Comparison of ENCODE assay signal across 7 cellular contexts in genomic region chr2:70248145-70248809, GRCh38. TPM values are rescaled to one million over a fixed set of nuclear protein-coding genes. Genes with fewer than 3 reads are reported as not detected.
DNase-seq lines count a peak whose midpoint lies in the region; ATAC-seq, FAIRE-seq and TF ChIP-seq lines count a peak whose summit lies in the region.

Gene TIA1 (minus strand): TSS chr2:70248628. CDS start chr2:70248430, 198 bp downstream.

- H3K4me2 ChIP-seq in astrocyte (ENCODE audit: low read length), result peak within 1 kb of the TSS; percentile 89
- H3K4me2 ChIP-seq in hepatocyte, result peak within 1 kb of the TSS; percentile 80

- peaks cover 13% of the 10 kb centered on the region for H3K4me1 Mint-ChIP-seq in astrocyte (ENCODE audit: low read depth, unreplicated experiment)

- H3K27ac Mint-ChIP-seq in astrocyte (ENCODE audit: unreplicated experiment), result peak within 1 kb of the TSS; percentile 99

- TF ChIP-seq CTCF in astrocyte (IDR thresholded peaks at IDR 0.05; ENCODE audit: insufficient read depth, low read depth, low read length), result no peak
- no peak for TF ChIP-seq CTCF in hepatocyte (IDR thresholded peaks at IDR 0.05; ENCODE audit: poor library complexity)

- H3K79me2 ChIP-seq in astrocyte (ENCODE audit: insufficient read depth, low read length) (peaks cover 51% of the 10 kb centered on the region), hepatocyte (peaks cover 48% of the 10 kb centered on the region)

- DNase-seq in NCI-H2029 (lab: John Stamatoyannopoulos, UW) (peak; percentile 97), T-helper 22 cell (ENCODE audit: low read depth) (peak; percentile 97), astrocyte (ENCODE audit: low read depth) (peak; percentile 87), hepatocyte (ENCODE audit: low spot score) (peak; percentile 100), retina (peak; percentile 98)

- H3K27ac ChIP-seq in astrocyte (ENCODE audit: low read depth, low read length) (peak within 1 kb of the TSS; percentile 98), hepatocyte (peak within 1 kb of the TSS; percentile 97)

- H3K9me2 ChIP-seq in hepatocyte (replicated peaks; ENCODE audit: insufficient read depth), result no peaks in the 10 kb centered on the region

- H3K9me3 ChIP-seq in astrocyte (ENCODE audit: insufficient read depth, low read depth, low read length) (no peaks in the 10 kb centered on the region), hepatocyte (ENCODE audit: low read depth) (no peaks in the 10 kb centered on the region)

- peaks cover 39% of the 10 kb centered on the region for H4K20me1 ChIP-seq in astrocyte (ENCODE audit: insufficient read depth, low read length)
- peaks cover 40% of the 10 kb centered on the region for H4K20me1 ChIP-seq in hepatocyte (ENCODE audit: insufficient read depth, poor library complexity, severe bottlenecking)

- no peaks in the 10 kb centered on the region for H3K27me3 Mint-ChIP-seq in astrocyte (ENCODE audit: low read depth, unreplicated experiment)

- H3K4me1 ChIP-seq in astrocyte (ENCODE audit: insufficient read depth, low read length), result peaks cover 5% of the 10 kb centered on the region
- peaks cover 8% of the 10 kb centered on the region for H3K4me1 ChIP-seq in hepatocyte (ENCODE audit: insufficient read depth)

- no peaks in the 10 kb centered on the region for H3K36me3 ChIP-seq in astrocyte (ENCODE audit: insufficient read depth, low read length)
- no peaks in the 10 kb centered on the region for H3K36me3 ChIP-seq in hepatocyte (replicated peaks; ENCODE audit: insufficient read depth, low read depth)

- H2AFZ ChIP-seq in astrocyte (ENCODE audit: low read depth, low read length) (peak within 1 kb of the TSS; percentile 92), hepatocyte (peak within 1 kb of the TSS; percentile 45)

- H3K27me3 ChIP-seq in astrocyte (ENCODE audit: insufficient read depth, low read length) (no peaks in the 10 kb centered on the region), hepatocyte (no peaks in the 10 kb centered on the region)

- peak; percentile 96 for ATAC-seq in GM18505 (IDR thresholded peaks at IDR 0.05; ENCODE audit: unreplicated experiment)
- peak; percentile 86 for ATAC-seq in HG02973 (IDR thresholded peaks at IDR 0.05; ENCODE audit: unreplicated experiment)

- peak within 1 kb of the TSS; percentile 100 for H3K4me3 Mint-ChIP-seq in astrocyte (ENCODE audit: unreplicated experiment)

- H3K9me3 Mint-ChIP-seq in astrocyte (ENCODE audit: unreplicated experiment), result no peaks in the 10 kb centered on the region

- peaks cover 3% of the 10 kb centered on the region for H3K36me3 Mint-ChIP-seq in astrocyte (ENCODE audit: low read depth, unreplicated experiment)

- no peak for FAIRE-seq in astrocyte (lab: Jason Lieb, UNC)

- peak within 1 kb of the TSS; percentile 100 for H3K9ac ChIP-seq in astrocyte (ENCODE audit: low read length)

- peak; percentile 91 for TF ChIP-seq POLR2A in GM18505 (IDR thresholded peaks at IDR 0.05; ENCODE audit: borderline replicate concordance, extremely low read depth, insufficient read depth, insufficient read length)

- H3K4me3 ChIP-seq in astrocyte (ENCODE audit: insufficient read depth, low read depth, low read length) (peak within 1 kb of the TSS; percentile 98), hepatocyte (peak within 1 kb of the TSS; percentile 93)

- 2% methylated on average over 46 of the region's 47 CpGs for WGBS in hepatocyte (ENCODE audit: low lambda C conversion rate, missing lambda C conversion rate)

RNA-seq across cellular contexts. Expression of gene TIA1, which starts in this region (rescaled TPM):
- total RNA-seq in astrocyte (104 and 112 TPM in 2 replicates), hepatocyte (137 and 160 TPM in 2 replicates)
- 47.1 and 64.8 TPM in 2 replicates for polyA plus RNA-seq in hepatocyte

Comparison
In these comparisons a context has a peak if more than half of its experiments do, and no peak if none do; other contexts are left out.
1. Peak in every context shown above with its lines: DNase-seq, ATAC-seq, H3K4me3 ChIP-seq and H3K27ac ChIP-seq.